ENCODE assay signal across 1 cellular context in genomic region chr20:31449511-31450128, GRCh38.
TF ChIP-seq lines count a peak whose summit lies in the region.

No MANE protein-coding gene starts in this region.

TF ChIP-seq in HepG2, 621 proteins besides CTCF, POLR2A, EP300 and RAD21 (continued from another document and continues in another):
- TF ChIP-seq, protein P1, sequence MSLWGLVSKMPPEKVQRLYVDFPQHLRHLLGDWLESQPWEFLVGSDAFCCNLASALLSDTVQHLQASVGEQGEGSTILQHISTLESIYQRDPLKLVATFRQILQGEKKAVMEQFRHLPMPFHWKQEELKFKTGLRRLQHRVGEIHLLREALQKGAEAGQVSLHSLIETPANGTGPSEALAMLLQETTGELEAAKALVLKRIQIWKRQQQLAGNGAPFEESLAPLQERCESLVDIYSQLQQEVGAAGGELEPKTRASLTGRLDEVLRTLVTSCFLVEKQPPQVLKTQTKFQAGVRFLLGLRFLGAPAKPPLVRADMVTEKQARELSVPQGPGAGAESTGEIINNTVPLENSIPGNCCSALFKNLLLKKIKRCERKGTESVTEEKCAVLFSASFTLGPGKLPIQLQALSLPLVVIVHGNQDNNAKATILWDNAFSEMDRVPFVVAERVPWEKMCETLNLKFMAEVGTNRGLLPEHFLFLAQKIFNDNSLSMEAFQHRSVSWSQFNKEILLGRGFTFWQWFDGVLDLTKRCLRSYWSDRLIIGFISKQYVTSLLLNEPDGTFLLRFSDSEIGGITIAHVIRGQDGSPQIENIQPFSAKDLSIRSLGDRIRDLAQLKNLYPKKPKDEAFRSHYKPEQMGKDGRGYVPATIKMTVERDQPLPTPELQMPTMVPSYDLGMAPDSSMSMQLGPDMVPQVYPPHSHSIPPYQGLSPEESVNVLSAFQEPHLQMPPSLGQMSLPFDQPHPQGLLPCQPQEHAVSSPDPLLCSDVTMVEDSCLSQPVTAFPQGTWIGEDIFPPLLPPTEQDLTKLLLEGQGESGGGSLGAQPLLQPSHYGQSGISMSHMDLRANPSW (CRISPR knock-in tag; IDR thresholded peaks at IDR 0.05; ENCODE audit: borderline replicate concordance), result no peak
- TF ChIP-seq PAWR (CRISPR knock-in tag; IDR thresholded peaks at IDR 0.05; ENCODE audit: borderline replicate concordance) (no peak), ZNF136 (CRISPR knock-in tag; IDR thresholded peaks at IDR 0.05; ENCODE audit: low read depth) (no peak), KLF13 (CRISPR knock-in tag; IDR thresholded peaks at IDR 0.05) (no peak), ZNF350 (CRISPR knock-in tag; IDR thresholded peaks at IDR 0.05; ENCODE audit: borderline replicate concordance, low read depth) (no peak), STAG1 (CRISPR knock-in tag; IDR thresholded peaks at IDR 0.05) (no peak), NPAS2 (CRISPR knock-in tag; IDR thresholded peaks at IDR 0.05; ENCODE audit: borderline replicate concordance) (no peak), CCAR2 (optimal IDR thresholded peaks at IDR 0.05; ENCODE audit: low read depth, low read length) (no peak), MED8 (CRISPR knock-in tag; IDR thresholded peaks at IDR 0.05; ENCODE audit: insufficient replicate concordance) (no peak), ZHX1 (CRISPR knock-in tag; IDR thresholded peaks at IDR 0.05; ENCODE audit: low read depth) (no peak), ZNF326 (CRISPR knock-in tag; IDR thresholded peaks at IDR 0.05; ENCODE audit: borderline replicate concordance) (no peak), SRSF9 (IDR thresholded peaks at IDR 0.05; ENCODE audit: borderline replicate concordance, insufficient read depth, low read depth, low read length, poor library complexity, severe bottlenecking) (no peak), TFAP4 (IDR thresholded peaks at IDR 0.05; ENCODE audit: borderline replicate concordance, low read depth) (peak; percentile 62; the same call in 1 of the 2 replicates), THAP9 (CRISPR knock-in tag; IDR thresholded peaks at IDR 0.05; ENCODE audit: borderline replicate concordance) (no peak), ZNF543 (CRISPR knock-in tag; IDR thresholded peaks at IDR 0.05) (no peak), ZXDC (CRISPR knock-in tag; IDR thresholded peaks at IDR 0.05) (no peak), NCOR1 (IDR thresholded peaks at IDR 0.05; ENCODE audit: borderline replicate concordance, low read length) (no peak), ZNF121 (CRISPR knock-in tag; IDR thresholded peaks at IDR 0.05) (no peak), TBX2 (CRISPR knock-in tag; IDR thresholded peaks at IDR 0.05; ENCODE audit: borderline replicate concordance) (peak; percentile 50), ZKSCAN5 (CRISPR knock-in tag; IDR thresholded peaks at IDR 0.05) (no peak), REL (CRISPR knock-in tag; conservative IDR thresholded peaks at IDR 0.05) (no peak), ZNF577 (CRISPR knock-in tag; IDR thresholded peaks at IDR 0.05; ENCODE audit: borderline replicate concordance, low read depth) (no peak), ESRRA (CRISPR knock-in tag; IDR thresholded peaks at IDR 0.05; ENCODE audit: low read depth) (no peak), ZNF83 (CRISPR knock-in tag; IDR thresholded peaks at IDR 0.05; ENCODE audit: borderline replicate concordance) (no peak), CREB3 (CRISPR knock-in tag; IDR thresholded peaks at IDR 0.05) (no peak), ZNF234 (CRISPR knock-in tag; conservative IDR thresholded peaks at IDR 0.05) (no peak), KDM6A (CRISPR knock-in tag; IDR thresholded peaks at IDR 0.05; ENCODE audit: low read depth) (no peak), HNRNPLL (IDR thresholded peaks at IDR 0.05; ENCODE audit: low read depth, low read length, poor library complexity, severe bottlenecking) (no peak), KAT2B (IDR thresholded peaks at IDR 0.05; ENCODE audit: borderline replicate concordance, low read depth, low read length) (no peak), ZNF672 (CRISPR knock-in tag; IDR thresholded peaks at IDR 0.05) (no peak)
- TF ChIP-seq, protein P2, sequence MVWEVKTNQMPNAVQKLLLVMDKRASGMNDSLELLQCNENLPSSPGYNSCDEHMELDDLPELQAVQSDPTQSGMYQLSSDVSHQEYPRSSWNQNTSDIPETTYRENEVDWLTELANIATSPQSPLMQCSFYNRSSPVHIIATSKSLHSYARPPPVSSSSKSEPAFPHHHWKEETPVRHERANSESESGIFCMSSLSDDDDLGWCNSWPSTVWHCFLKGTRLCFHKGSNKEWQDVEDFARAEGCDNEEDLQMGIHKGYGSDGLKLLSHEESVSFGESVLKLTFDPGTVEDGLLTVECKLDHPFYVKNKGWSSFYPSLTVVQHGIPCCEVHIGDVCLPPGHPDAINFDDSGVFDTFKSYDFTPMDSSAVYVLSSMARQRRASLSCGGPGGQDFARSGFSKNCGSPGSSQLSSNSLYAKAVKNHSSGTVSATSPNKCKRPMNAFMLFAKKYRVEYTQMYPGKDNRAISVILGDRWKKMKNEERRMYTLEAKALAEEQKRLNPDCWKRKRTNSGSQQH (CRISPR knock-in tag; IDR thresholded peaks at IDR 0.05; ENCODE audit: low read depth), result no peak
- TF ChIP-seq, protein P3, sequence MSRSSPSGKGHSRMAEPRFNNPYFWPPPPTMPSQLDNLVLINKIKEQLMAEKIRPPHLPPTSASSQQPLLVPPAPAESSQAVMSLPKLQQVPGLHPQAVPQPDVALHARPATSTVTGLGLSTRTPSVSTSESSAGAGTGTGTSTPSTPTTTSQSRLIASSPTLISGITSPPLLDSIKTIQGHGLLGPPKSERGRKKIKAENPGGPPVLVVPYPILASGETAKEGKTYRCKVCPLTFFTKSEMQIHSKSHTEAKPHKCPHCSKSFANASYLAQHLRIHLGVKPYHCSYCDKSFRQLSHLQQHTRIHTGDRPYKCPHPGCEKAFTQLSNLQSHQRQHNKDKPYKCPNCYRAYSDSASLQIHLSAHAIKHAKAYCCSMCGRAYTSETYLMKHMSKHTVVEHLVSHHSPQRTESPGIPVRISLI (CRISPR knock-in tag; IDR thresholded peaks at IDR 0.05; ENCODE audit: borderline replicate concordance), result peak; percentile 96
- TF ChIP-seq, protein P4, sequence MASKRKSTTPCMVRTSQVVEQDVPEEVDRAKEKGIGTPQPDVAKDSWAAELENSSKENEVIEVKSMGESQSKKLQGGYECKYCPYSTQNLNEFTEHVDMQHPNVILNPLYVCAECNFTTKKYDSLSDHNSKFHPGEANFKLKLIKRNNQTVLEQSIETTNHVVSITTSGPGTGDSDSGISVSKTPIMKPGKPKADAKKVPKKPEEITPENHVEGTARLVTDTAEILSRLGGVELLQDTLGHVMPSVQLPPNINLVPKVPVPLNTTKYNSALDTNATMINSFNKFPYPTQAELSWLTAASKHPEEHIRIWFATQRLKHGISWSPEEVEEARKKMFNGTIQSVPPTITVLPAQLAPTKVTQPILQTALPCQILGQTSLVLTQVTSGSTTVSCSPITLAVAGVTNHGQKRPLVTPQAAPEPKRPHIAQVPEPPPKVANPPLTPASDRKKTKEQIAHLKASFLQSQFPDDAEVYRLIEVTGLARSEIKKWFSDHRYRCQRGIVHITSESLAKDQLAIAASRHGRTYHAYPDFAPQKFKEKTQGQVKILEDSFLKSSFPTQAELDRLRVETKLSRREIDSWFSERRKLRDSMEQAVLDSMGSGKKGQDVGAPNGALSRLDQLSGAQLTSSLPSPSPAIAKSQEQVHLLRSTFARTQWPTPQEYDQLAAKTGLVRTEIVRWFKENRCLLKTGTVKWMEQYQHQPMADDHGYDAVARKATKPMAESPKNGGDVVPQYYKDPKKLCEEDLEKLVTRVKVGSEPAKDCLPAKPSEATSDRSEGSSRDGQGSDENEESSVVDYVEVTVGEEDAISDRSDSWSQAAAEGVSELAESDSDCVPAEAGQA (IDR thresholded peaks at IDR 0.05; ENCODE audit: low read depth), result no peak
- TF ChIP-seq, protein P4 (CRISPR knock-in tag; IDR thresholded peaks at IDR 0.05; ENCODE audit: borderline replicate concordance), result no peak
